ENCODE assay signal across 9 cellular contexts in the genomic region with DNA sequence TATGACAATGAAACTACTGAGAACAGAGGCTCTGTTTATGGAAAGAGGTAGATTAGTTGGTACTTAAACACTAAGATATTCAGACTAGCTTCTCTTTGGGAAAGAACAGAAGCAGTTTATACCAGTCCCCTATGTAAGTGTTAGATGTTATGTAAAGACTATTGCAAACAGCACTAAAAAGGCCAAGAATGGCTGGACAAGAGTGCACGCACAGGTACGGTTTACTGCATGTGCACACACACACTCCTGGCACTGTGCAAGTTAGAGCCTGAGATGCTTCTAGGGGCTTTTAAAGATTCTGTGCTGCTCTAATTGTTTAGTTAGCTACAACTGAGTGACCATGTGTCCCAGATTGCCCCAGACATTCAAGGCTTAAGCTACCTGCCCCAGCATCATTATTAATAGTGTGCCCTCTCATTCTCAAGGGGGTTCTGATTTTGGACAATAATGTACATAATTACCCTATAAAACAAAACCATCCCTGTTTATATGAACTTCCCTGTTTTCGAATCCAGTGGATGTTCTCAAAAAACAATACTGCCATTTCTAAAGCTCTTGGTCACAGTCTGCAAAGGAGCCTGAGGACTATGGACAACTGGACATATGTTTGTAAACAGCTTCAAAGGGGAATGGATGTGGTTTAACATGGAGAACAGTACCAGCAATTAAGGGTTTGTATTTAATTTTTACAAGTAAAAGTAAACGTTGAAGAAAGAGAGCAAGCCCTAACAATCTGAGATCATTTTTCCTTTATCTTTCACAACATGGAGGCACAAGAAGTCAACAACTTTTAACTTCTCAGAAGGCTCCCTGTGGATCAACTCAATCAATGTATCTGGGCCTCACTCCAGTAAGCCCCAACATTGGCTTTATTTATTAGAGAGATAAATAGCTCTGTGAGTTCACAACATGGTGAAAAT. TPM values are rescaled to one million over a fixed set of nuclear protein-coding genes. Genes with fewer than 3 reads are reported as not detected.
DNase-seq lines count a peak whose midpoint lies in the region; ATAC-seq and TF ChIP-seq lines count a peak whose summit lies in the region.
"Had no signal": no experiment of that assay in that cellular context is flagged by ENCODE, and none has a peak within 500 bp of the region (broad histone marks: within the 10 kb centered on the region; RNA-seq: fewer than 3 reads in every experiment).

No MANE protein-coding gene starts in this region.

- H3K4me1 ChIP-seq in heart right ventricle (peaks cover 10 to 77% (median 63%) of the 10 kb centered on the region in 9 donors), mucosa of stomach (ENCODE audit: control insufficient read depth, insufficient read depth, low read length) (peaks cover 19% of the 10 kb centered on the region), uterus (peaks cover 0 to 15% of the 10 kb centered on the region in 2 donors)

- H3K9me3 ChIP-seq in heart right ventricle (no peaks in the 10 kb centered on the region), mucosa of stomach (ENCODE audit: control insufficient read depth, low read length) (no peaks in the 10 kb centered on the region), uterus (no peaks in the 10 kb centered on the region)

- H3K4me3 ChIP-seq in heart right ventricle (peak overlapping the region in 9 of 10 donors; percentile 65 to 98 (median 92)), brain microvascular endothelial cell (ENCODE audit: low read depth, low read length) (peak overlapping the region; percentile 85), mucosa of stomach (ENCODE audit: low read length) (no peak overlapping the region), uterus (peak overlapping the region; percentile 74 to 78)

- H3K9ac ChIP-seq in mucosa of stomach (ENCODE audit: low read length) = peak overlapping the region; percentile 98

- in situ Hi-C loops in brain microvascular endothelial cell (cut with HindIII; ENCODE audit: low pct_ligation_motif_present, low sequenced_read_pairs) = no loop called here

- TF ChIP-seq CTCF in heart right ventricle (IDR thresholded peaks at IDR 0.05) (no peak), brain microvascular endothelial cell (IDR thresholded peaks at IDR 0.05; ENCODE audit: low read depth, low read length, missing control alignments) (no peak), uterus (IDR thresholded peaks at IDR 0.05) (no peak)

- H3K36me3 ChIP-seq in heart right ventricle = no peaks in the 10 kb centered on the region
- no peaks in the 10 kb centered on the region for H3K36me3 ChIP-seq in brain microvascular endothelial cell (replicated peaks)
- no peaks in the 10 kb centered on the region for H3K36me3 ChIP-seq in mucosa of stomach (ENCODE audit: control insufficient read depth, insufficient read depth, low read length)
- H3K36me3 ChIP-seq in uterus = no peaks in the 10 kb centered on the region

- H3K27ac ChIP-seq in heart right ventricle = peak overlapping the region; percentile 16 to 99 (median 98)
- peak overlapping the region; percentile 93 for H3K27ac ChIP-seq in brain microvascular endothelial cell
- H3K27ac ChIP-seq in uterus = peak overlapping the region; percentile 98

- H3K27me3 ChIP-seq in heart right ventricle = no peaks in the 10 kb centered on the region
- no peaks in the 10 kb centered on the region for H3K27me3 ChIP-seq in brain microvascular endothelial cell (replicated peaks)
- no peaks in the 10 kb centered on the region for H3K27me3 ChIP-seq in mucosa of stomach (ENCODE audit: control insufficient read depth, insufficient read depth, low read length)
- H3K27me3 ChIP-seq in uterus = no peaks in the 10 kb centered on the region

- no peak for TF ChIP-seq POLR2A in uterus (IDR thresholded peaks at IDR 0.05)

- ATAC-seq in heart right ventricle = no peak
- no peak for ATAC-seq in Right ventricle myocardium superior (ENCODE audit: poor library complexity)
- no peak for ATAC-seq in GM21576 (IDR thresholded peaks at IDR 0.05; ENCODE audit: unreplicated experiment)

- DNase-seq in heart right ventricle (no peak), Right ventricle myocardium superior (no peak), brain microvascular endothelial cell (no peak), uterus (no peak), HCEC 1CT (no peak), islet precursor cell (no peak)
- DNase-seq: effector memory CD4-positive, alpha-beta T cell had no signal

- intact Hi-C loops in heart right ventricle (cut with DNase I) (no loop called here), Right ventricle myocardium superior (cut with DNase I) (no loop called here), uterus (cut with DNase I; ENCODE audit: low total_unique reads) (loop anchor here (10.0 kb wide), 1 partner anchor 99 kb away; the partner anchor contains the start of gene RAB33B)

- WGBS in heart right ventricle, 2 donors = 48 to 54% methylated on average over 4 of the region's 4 CpGs

RNA-seq across cellular contexts. Expression of gene SETD7, which starts 2.0 kb away (rescaled TPM):
- 10 to 100 TPM; 41.0 to 79.2 (median 57.8) TPM for total RNA-seq in heart right ventricle
- 10 to 100 TPM; 12.0 to 13.5 TPM for polyA plus RNA-seq in heart right ventricle
- 46.3 TPM for total RNA-seq in Right ventricle myocardium superior
- 10 to 100 TPM; 38.9 to 80.6 (median 59.3) TPM for total RNA-seq in uterus
